Comparison of ENCODE assay signal across 9 cellular contexts in the genomic region with DNA sequence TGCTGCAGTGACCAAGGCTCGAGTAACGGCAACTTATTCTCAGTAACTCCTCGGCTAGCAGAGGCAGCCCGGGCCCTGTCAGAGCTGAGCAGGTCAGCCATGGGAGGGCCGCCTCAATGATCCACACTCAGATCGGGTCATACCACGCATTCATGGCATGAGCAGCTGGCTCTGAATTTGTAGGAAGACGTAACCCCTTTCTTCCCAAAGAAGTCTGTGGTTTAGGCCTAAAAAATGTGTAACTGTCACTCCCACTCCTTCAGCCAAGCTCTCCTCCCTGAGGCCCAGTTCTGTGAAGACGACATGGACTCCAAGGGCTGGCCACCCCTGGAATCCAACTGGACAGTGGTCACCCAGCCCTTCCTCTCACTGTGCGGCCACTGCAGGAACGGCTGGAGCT. TPM values are rescaled to one million over a fixed set of nuclear protein-coding genes. Genes with fewer than 3 reads are reported as not detected.
DNase-seq lines count a peak whose midpoint lies in the region; ATAC-seq and TF ChIP-seq lines count a peak whose summit lies in the region.
"Had no signal": no experiment of that assay in that cellular context is flagged by ENCODE, and none has a peak within 500 bp of the region (broad histone marks: within the 10 kb centered on the region; RNA-seq: fewer than 3 reads in every experiment).

No MANE protein-coding gene starts in this region.

- ATAC-seq in WTC11: no peak
- ATAC-seq in psoas muscle: no peak
- ATAC-seq in GM18511 (IDR thresholded peaks at IDR 0.05; ENCODE audit: unreplicated experiment): no peak
- no peak for ATAC-seq in HG02870 (IDR thresholded peaks at IDR 0.05; ENCODE audit: unreplicated experiment)

- no peak for TF ChIP-seq CTCF in WTC11 (IDR thresholded peaks at IDR 0.05)
- no peak for TF ChIP-seq CTCF in psoas muscle (IDR thresholded peaks at IDR 0.05)

- H3K36me3 Mint-ChIP-seq in WTC11: peaks cover 12% of the 10 kb centered on the region

- POLR2A ChIA-PET in WTC11 (lab: Charles Lee): no interaction called here

- H3K9me3 Mint-ChIP-seq in WTC11: no peaks in the 10 kb centered on the region

- peaks cover 62% of the 10 kb centered on the region for H3K36me3 ChIP-seq in BLaER1
- H3K36me3 ChIP-seq in psoas muscle (ENCODE audit: insufficient read depth in 1 of 2, low read depth in 1 of 2): peaks cover 5 to 21% of the 10 kb centered on the region in 2 donors

- H3K27ac Mint-ChIP-seq in WTC11: peak overlapping the region; percentile 41; the same call in 1 of the 2 replicates

- H3K4me3 Mint-ChIP-seq in WTC11: no peak overlapping the region

- peaks cover 19% of the 10 kb centered on the region; the same call in 1 of the 2 replicates for H3K4me1 ChIP-seq in BLaER1
- peaks cover 70% of the 10 kb centered on the region for H3K4me1 ChIP-seq in psoas muscle

- H3K4me1 Mint-ChIP-seq in WTC11: peaks cover 2% of the 10 kb centered on the region; the same call in 1 of the 2 replicates

- no peak overlapping the region for H3K9ac ChIP-seq in BLaER1

- H3K4me3 ChIP-seq in BLaER1 (no peak overlapping the region), psoas muscle (peak overlapping the region; percentile 60)

- H3K27me3 ChIP-seq in BLaER1 (no peaks in the 10 kb centered on the region), psoas muscle (ENCODE audit: insufficient read depth in 3 of 3, low read length in 2 of 3) (no peaks in the 10 kb centered on the region)

- no peak for DNase-seq in WTC11 (ENCODE audit: low spot score)
- peak; percentile 53 for DNase-seq in globus pallidus (ENCODE audit: low spot score)
- DNase-seq in psoas muscle: peak in 1 of 2 donors; percentile 37
- DNase-seq in activated CD4-positive, alpha-beta T cell treated with anti-CD3 and anti-CD28 coated beads, Interleukin-2, amount 50 U/mL, for 1 hour: no peak
- no peak for DNase-seq in activated CD8-positive, alpha-beta memory T cell treated with anti-CD3 and anti-CD28 coated beads, Interleukin-2, amount 50 U/mL, for 4 hours
- DNase-seq: GF-D8 had no signal

- intact Hi-C loops in psoas muscle (cut with DNase I): loop anchor here in 1 of 2 donors (10.0 kb wide), 1 partner anchor 131 kb away; a partner anchor contains a TSS

- no peak overlapping the region for H3K4me2 ChIP-seq in BLaER1

- no peaks in the 10 kb centered on the region for H3K9me3 ChIP-seq in BLaER1
- H3K9me3 ChIP-seq in psoas muscle: no peaks in the 10 kb centered on the region

- H4K20me1 ChIP-seq in BLaER1: no peaks in the 10 kb centered on the region

- CTCF ChIA-PET in WTC11 (lab: Charles Lee): no interaction called here

- 0 out of 2 replicates have a peak overlapping the region, but pooled peaks have one; percentile 19 for H3K27ac ChIP-seq in BLaER1
- peak overlapping the region; percentile 91 for H3K27ac ChIP-seq in psoas muscle

- 31 to 38% (median 36%) methylated on average over 11 of the region's 11 CpGs for WGBS in psoas muscle, 3 donors

- H3K27me3 Mint-ChIP-seq in WTC11 (ENCODE audit: low read depth): no peaks in the 10 kb centered on the region

TF ChIP-seq in WTC11, 78 proteins besides CTCF, POLR2A, EP300 and RAD21:
- TF ChIP-seq, protein P1, sequence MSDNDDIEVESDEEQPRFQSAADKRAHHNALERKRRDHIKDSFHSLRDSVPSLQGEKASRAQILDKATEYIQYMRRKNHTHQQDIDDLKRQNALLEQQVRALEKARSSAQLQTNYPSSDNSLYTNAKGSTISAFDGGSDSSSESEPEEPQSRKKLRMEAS (CRISPR knock-in tag; IDR thresholded peaks at IDR 0.05): no peak
- TF ChIP-seq, protein P2, sequence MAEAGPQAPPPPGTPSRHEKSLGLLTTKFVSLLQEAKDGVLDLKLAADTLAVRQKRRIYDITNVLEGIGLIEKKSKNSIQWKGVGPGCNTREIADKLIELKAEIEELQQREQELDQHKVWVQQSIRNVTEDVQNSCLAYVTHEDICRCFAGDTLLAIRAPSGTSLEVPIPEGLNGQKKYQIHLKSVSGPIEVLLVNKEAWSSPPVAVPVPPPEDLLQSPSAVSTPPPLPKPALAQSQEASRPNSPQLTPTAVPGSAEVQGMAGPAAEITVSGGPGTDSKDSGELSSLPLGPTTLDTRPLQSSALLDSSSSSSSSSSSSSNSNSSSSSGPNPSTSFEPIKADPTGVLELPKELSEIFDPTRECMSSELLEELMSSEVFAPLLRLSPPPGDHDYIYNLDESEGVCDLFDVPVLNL (CRISPR knock-in tag; IDR thresholded peaks at IDR 0.05; ENCODE audit: borderline replicate concordance, low read depth): no peak
- TF ChIP-seq, protein P3, sequence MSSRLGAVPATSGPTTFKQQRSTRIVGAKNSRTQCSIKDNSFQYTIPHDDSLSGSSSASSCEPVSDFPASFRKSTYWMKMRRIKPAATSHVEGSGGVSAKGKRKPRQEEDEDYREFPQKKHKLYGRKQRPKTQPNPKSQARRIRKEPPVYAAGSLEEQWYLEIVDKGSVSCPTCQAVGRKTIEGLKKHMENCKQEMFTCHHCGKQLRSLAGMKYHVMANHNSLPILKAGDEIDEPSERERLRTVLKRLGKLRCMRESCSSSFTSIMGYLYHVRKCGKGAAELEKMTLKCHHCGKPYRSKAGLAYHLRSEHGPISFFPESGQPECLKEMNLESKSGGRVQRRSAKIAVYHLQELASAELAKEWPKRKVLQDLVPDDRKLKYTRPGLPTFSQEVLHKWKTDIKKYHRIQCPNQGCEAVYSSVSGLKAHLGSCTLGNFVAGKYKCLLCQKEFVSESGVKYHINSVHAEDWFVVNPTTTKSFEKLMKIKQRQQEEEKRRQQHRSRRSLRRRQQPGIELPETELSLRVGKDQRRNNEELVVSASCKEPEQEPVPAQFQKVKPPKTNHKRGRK (CRISPR knock-in tag; IDR thresholded peaks at IDR 0.05; ENCODE audit: borderline replicate concordance): no peak
- TF ChIP-seq NR3C1 (CRISPR knock-in tag; conservative IDR thresholded peaks at IDR 0.05; ENCODE audit: low read depth): no peak
- no peak for TF ChIP-seq MXD4 (CRISPR knock-in tag; IDR thresholded peaks at IDR 0.05; ENCODE audit: borderline replicate concordance)
- TF ChIP-seq, protein P4, sequence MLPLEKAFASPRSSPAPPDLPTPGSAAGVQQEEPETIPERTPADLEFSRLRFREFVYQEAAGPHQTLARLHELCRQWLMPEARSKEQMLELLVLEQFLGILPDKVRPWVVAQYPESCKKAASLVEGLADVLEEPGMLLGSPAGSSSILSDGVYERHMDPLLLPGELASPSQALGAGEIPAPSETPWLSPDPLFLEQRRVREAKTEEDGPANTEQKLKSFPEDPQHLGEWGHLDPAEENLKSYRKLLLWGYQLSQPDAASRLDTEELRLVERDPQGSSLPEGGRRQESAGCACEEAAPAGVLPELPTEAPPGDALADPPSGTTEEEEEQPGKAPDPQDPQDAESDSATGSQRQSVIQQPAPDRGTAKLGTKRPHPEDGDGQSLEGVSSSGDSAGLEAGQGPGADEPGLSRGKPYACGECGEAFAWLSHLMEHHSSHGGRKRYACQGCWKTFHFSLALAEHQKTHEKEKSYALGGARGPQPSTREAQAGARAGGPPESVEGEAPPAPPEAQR (CRISPR knock-in tag; IDR thresholded peaks at IDR 0.05): no peak
- TF ChIP-seq SMAD4 (CRISPR knock-in tag; IDR thresholded peaks at IDR 0.05): no peak

RNA-seq across cellular contexts. Expression of a gene that starts 30.0 kb away (rescaled TPM):
- 74.5 to 87.7 TPM (median 75.2 TPM) in 3 replicates for total RNA-seq in WTC11 (2021)
- total RNA-seq in psoas muscle: 10 to 100 TPM in 3 of 4 donors, 1 to 10 TPM in 1; 8.1 to 18.8 (median 14.0) TPM
- 10 to 100 TPM in 1 of 3 donors, 1 to 10 TPM in 2; 6.6 to 10.7 (median 8.7) TPM for polyA plus RNA-seq in psoas muscle
